ENCODE assay signal across 32 cellular contexts in genomic region chr10:128007017-128007416, GRCh38.
"Had no signal": no experiment of that assay in that cellular context is flagged by ENCODE, and none has a peak within 500 bp of the region (broad histone marks: within the 10 kb centered on the region; RNA-seq: fewer than 3 reads in every experiment).

No MANE protein-coding gene starts in this region.

- H3K36me3 Mint-ChIP-seq: activated naive CD4-positive, alpha-beta T cell treated with anti-CD3 and anti-CD28 coated beads, Interleukin-2, amount 50 U/mL, for 24 hours; activated naive CD8-positive, alpha-beta T cell treated with anti-CD3 and anti-CD28 coated beads for 36 hours had no signal

- H3K9me3 Mint-ChIP-seq: activated B cell treated with CpG ODN at 0.5 μM for 24 hours; activated CD8-positive, alpha-beta T cell treated with anti-CD3 and anti-CD28 coated beads for 36 hours; activated naive CD4-positive, alpha-beta T cell treated with anti-CD3 and anti-CD28 coated beads for 36 hours; activated naive CD4-positive, alpha-beta T cell treated with anti-CD3 and anti-CD28 coated beads, Interleukin-2, amount 50 U/mL, for 24 hours; activated naive CD8-positive, alpha-beta T cell treated with anti-CD3 and anti-CD28 coated beads for 36 hours; activated naive CD8-positive, alpha-beta T cell treated with anti-CD3 and anti-CD28 coated beads, Interleukin-2, amount 50 U/mL, for 24 hours; activated T-cell treated with anti-CD3 and anti-CD28 coated beads, Interleukin-2, amount 50 U/mL, for 4 hours; activated T-helper 17 cell treated with anti-CD3 and anti-CD28 coated beads, Interleukin-2, amount 50 U/mL, for 72 hours; effector memory CD8-positive, alpha-beta T cell; T-helper 2 cell treated with Interferon-gamma antibody and Interleukin-4, amounts not matched to agents 5 μg/mL and 100 μg/mL, for 36 hours had no signal

- ATAC-seq: activated CD4-positive, CD25-positive, alpha-beta regulatory T cell treated with anti-CD3 and anti-CD28 coated beads, Interleukin-2, amount 50 U/mL, for 24 hours; activated CD8-positive, alpha-beta T cell treated with anti-CD3 and anti-CD28 coated beads for 36 hours; activated naive CD8-positive, alpha-beta T cell treated with anti-CD3 and anti-CD28 coated beads, Interleukin-2, amount 50 U/mL, for 24 hours; activated T-cell treated with anti-CD3 and anti-CD28 coated beads, Interleukin-2, amount 50 U/mL, for 4 hours; activated T-helper 17 cell treated with anti-CD3 and anti-CD28 coated beads, Interleukin-2, amount 50 U/mL, for 72 hours; body of pancreas; effector memory CD8-positive, alpha-beta T cell; esophagus mucosa; T-helper 17 cell had no signal

- H3K4me3 ChIP-seq: adrenal gland, body of pancreas had no signal

- H3K27ac Mint-ChIP-seq: activated B cell treated with CpG ODN at 0.5 μM for 24 hours; activated CD8-positive, alpha-beta T cell treated with anti-CD3 and anti-CD28 coated beads for 36 hours; activated naive CD4-positive, alpha-beta T cell treated with anti-CD3 and anti-CD28 coated beads for 36 hours; activated naive CD4-positive, alpha-beta T cell treated with anti-CD3 and anti-CD28 coated beads, Interleukin-2, amount 50 U/mL, for 24 hours; activated naive CD8-positive, alpha-beta T cell treated with anti-CD3 and anti-CD28 coated beads for 36 hours; activated naive CD8-positive, alpha-beta T cell treated with anti-CD3 and anti-CD28 coated beads, Interleukin-2, amount 50 U/mL, for 24 hours; activated T-helper 17 cell treated with anti-CD3 and anti-CD28 coated beads, Interleukin-2, amount 50 U/mL, for 72 hours; effector memory CD8-positive, alpha-beta T cell; T-helper 2 cell treated with Interferon-gamma antibody and Interleukin-4, amounts not matched to agents 5 μg/mL and 100 μg/mL, for 36 hours had no signal

- H3K27me3 ChIP-seq: adrenal gland, body of pancreas had no signal

- H3K36me3 ChIP-seq: adrenal gland, WERI-Rb-1 had no signal

- H3K9me3 ChIP-seq: adrenal gland, body of pancreas had no signal

- H3K27ac ChIP-seq: adrenal gland, body of pancreas, WERI-Rb-1 had no signal

- DNase-seq: activated B cell treated with CpG ODN at 0.5 μM for 24 hours; activated CD4-positive, alpha-beta T cell treated with anti-CD3 and anti-CD28 coated beads for 48 hours; activated CD4-positive, alpha-beta T cell treated with anti-CD3 and anti-CD28 coated beads, Interleukin-2, amount 50 U/mL, for 1 hour; activated CD4-positive, alpha-beta T cell treated with anti-CD3 and anti-CD28 coated beads, Interleukin-2, amount 50 U/mL, for 48 hours; activated CD8-positive, alpha-beta memory T cell treated with anti-CD3 and anti-CD28 coated beads for 24 hours; activated CD8-positive, alpha-beta T cell treated with anti-CD3 and anti-CD28 coated beads for 36 hours; activated naive CD4-positive, alpha-beta T cell treated with anti-CD3 and anti-CD28 coated beads for 36 hours; activated naive CD8-positive, alpha-beta T cell treated with anti-CD3 and anti-CD28 coated beads for 36 hours; activated naive CD8-positive, alpha-beta T cell treated with anti-CD3 and anti-CD28 coated beads, Interleukin-2, amount 50 U/mL, for 24 hours; activated T-cell treated with anti-CD3 and anti-CD28 coated beads, Interleukin-2, amount 50 U/mL, for 4 hours; amygdala; aorta; body of pancreas; caudate nucleus; cortex of kidney; dermis blood vessel endothelial cell; effector CD4-positive, alpha-beta T cell; effector memory CD8-positive, alpha-beta T cell; foreskin fibroblast; head of caudate nucleus; T-helper 17 cell; T1000; WERI-Rb-1 had no signal

- H3K4me3 Mint-ChIP-seq: activated B cell treated with CpG ODN at 0.5 μM for 24 hours; activated CD8-positive, alpha-beta T cell treated with anti-CD3 and anti-CD28 coated beads for 36 hours; activated naive CD4-positive, alpha-beta T cell treated with anti-CD3 and anti-CD28 coated beads for 36 hours; activated naive CD4-positive, alpha-beta T cell treated with anti-CD3 and anti-CD28 coated beads, Interleukin-2, amount 50 U/mL, for 24 hours; activated naive CD8-positive, alpha-beta T cell treated with anti-CD3 and anti-CD28 coated beads for 36 hours; activated naive CD8-positive, alpha-beta T cell treated with anti-CD3 and anti-CD28 coated beads, Interleukin-2, amount 50 U/mL, for 24 hours; activated T-cell treated with anti-CD3 and anti-CD28 coated beads, Interleukin-2, amount 50 U/mL, for 4 hours; activated T-helper 17 cell treated with anti-CD3 and anti-CD28 coated beads, Interleukin-2, amount 50 U/mL, for 72 hours; effector memory CD8-positive, alpha-beta T cell; T-helper 17 cell; T-helper 2 cell treated with Interferon-gamma antibody and Interleukin-4, amounts not matched to agents 5 μg/mL and 100 μg/mL, for 36 hours had no signal

- FAIRE-seq: colon, endometrium, frontal cortex had no signal
